Comparison of ENCODE assay signal across 1 cellular context in genomic region chr11:9687736-9688494, GRCh38.
TF ChIP-seq lines count a peak whose summit lies in the region.

No MANE protein-coding gene starts in this region.

TF ChIP-seq in WTC11, 78 proteins besides CTCF, POLR2A, EP300 and RAD21 (continued from another document):
- TF ChIP-seq CDX4 (CRISPR knock-in tag; IDR thresholded peaks at IDR 0.05; ENCODE audit: borderline replicate concordance) (no peak), ZNF219 (CRISPR knock-in tag; IDR thresholded peaks at IDR 0.05; ENCODE audit: borderline replicate concordance) (no peak)
TF ChIP-seq in WTC11: peak in this region for 0.
